ENCODE assay signal across 12 cellular contexts in the genomic region with DNA sequence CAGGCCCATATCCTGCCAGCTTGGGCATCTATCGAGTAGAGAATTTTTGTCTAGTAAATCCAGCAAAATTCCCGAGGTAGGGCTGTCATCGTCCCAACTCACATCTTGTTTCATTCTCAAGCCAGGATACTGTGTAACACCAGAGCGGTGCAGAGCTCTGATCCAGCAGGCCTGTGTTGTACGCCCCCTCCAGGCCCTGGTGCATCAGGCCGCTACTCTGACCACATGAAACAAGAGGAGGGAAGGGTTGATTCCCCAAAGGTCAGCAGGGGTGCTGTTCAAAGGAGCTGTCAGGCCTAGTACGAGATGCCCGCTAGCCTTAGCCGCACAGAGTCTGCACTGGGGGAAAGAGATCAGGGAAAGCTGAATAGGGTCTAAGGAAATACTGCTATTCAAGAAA.
"Had no signal": no experiment of that assay in that cellular context is flagged by ENCODE, and none has a peak within 500 bp of the region (broad histone marks: within the 10 kb centered on the region; RNA-seq: fewer than 3 reads in every experiment).

No MANE protein-coding gene starts in this region.

- H3K9me3 Mint-ChIP-seq: activated naive CD8-positive, alpha-beta T cell treated with anti-CD3 and anti-CD28 coated beads for 36 hours; activated T-cell treated with anti-CD3 and anti-CD28 coated beads, Interleukin-2, amount 50 U/mL, for 72 hours had no signal

- H3K36me3 ChIP-seq: esophagus muscularis mucosa, right atrium auricular region, thyroid gland had no signal

- H3K4me1 Mint-ChIP-seq: activated CD8-positive, alpha-beta memory T cell treated with anti-CD3 and anti-CD28 coated beads, Interleukin-2, amount 10 ng/mL, durations not matched to agents 7 days and 5 days; activated naive CD8-positive, alpha-beta T cell treated with anti-CD3 and anti-CD28 coated beads for 36 hours had no signal

- H3K4me2 ChIP-seq: SK-N-SH had no signal

- ATAC-seq: activated CD8-positive, alpha-beta memory T cell treated with anti-CD3 and anti-CD28 coated beads, Interleukin-2, amount 10 ng/mL, durations not matched to agents 7 days and 5 days; activated T-cell treated with anti-CD3 and anti-CD28 coated beads, Interleukin-2, amount 50 U/mL, for 72 hours had no signal

- H3K27ac Mint-ChIP-seq: activated CD8-positive, alpha-beta memory T cell treated with anti-CD3 and anti-CD28 coated beads, Interleukin-2, amount 10 ng/mL, durations not matched to agents 7 days and 5 days; activated naive CD8-positive, alpha-beta T cell treated with anti-CD3 and anti-CD28 coated beads for 36 hours; activated T-cell treated with anti-CD3 and anti-CD28 coated beads, Interleukin-2, amount 50 U/mL, for 72 hours; T-helper 1 cell treated with Interleukin-12 subunit alpha and Interleukin-12 subunit beta and Interleukin-4 antibody, amounts not matched to agents 30 μg/mL and 1 μg/mL, for 36 hours had no signal

- DNase-seq: activated CD4-positive, alpha-beta T cell treated with anti-CD3 and anti-CD28 coated beads, Interleukin-2, amount 50 U/mL, for 4 hours; activated CD4-positive, CD25-positive, alpha-beta regulatory T cell treated with anti-CD3 and anti-CD28 coated beads, Interleukin-2, amount 50 U/mL, for 72 hours; activated CD8-positive, alpha-beta memory T cell treated with anti-CD3 and anti-CD28 coated beads, Interleukin-2, amount 10 ng/mL, durations not matched to agents 7 days and 5 days; activated gamma-delta T cell treated with Interleukin-2 at 50 U/mL for 16 hours; activated naive CD8-positive, alpha-beta T cell treated with anti-CD3 and anti-CD28 coated beads for 36 hours; activated T-cell treated with anti-CD3 and anti-CD28 coated beads, Interleukin-2, amount 50 U/mL, for 72 hours; SK-N-SH; thyroid gland had no signal

- H3K27ac ChIP-seq: esophagus muscularis mucosa, right atrium auricular region, thyroid gland had no signal

- H3K4me3 Mint-ChIP-seq: activated CD8-positive, alpha-beta memory T cell treated with anti-CD3 and anti-CD28 coated beads, Interleukin-2, amount 10 ng/mL, durations not matched to agents 7 days and 5 days; activated naive CD8-positive, alpha-beta T cell treated with anti-CD3 and anti-CD28 coated beads for 36 hours; activated T-cell treated with anti-CD3 and anti-CD28 coated beads, Interleukin-2, amount 50 U/mL, for 72 hours; T-helper 1 cell treated with Interleukin-12 subunit alpha and Interleukin-12 subunit beta and Interleukin-4 antibody, amounts not matched to agents 30 μg/mL and 1 μg/mL, for 36 hours had no signal

- H3K27me3 Mint-ChIP-seq: activated CD8-positive, alpha-beta memory T cell treated with anti-CD3 and anti-CD28 coated beads, Interleukin-2, amount 10 ng/mL, durations not matched to agents 7 days and 5 days; activated naive CD8-positive, alpha-beta T cell treated with anti-CD3 and anti-CD28 coated beads for 36 hours had no signal

- H3K36me3 Mint-ChIP-seq: activated CD8-positive, alpha-beta memory T cell treated with anti-CD3 and anti-CD28 coated beads, Interleukin-2, amount 10 ng/mL, durations not matched to agents 7 days and 5 days; activated naive CD8-positive, alpha-beta T cell treated with anti-CD3 and anti-CD28 coated beads for 36 hours had no signal

- H3K4me1 ChIP-seq: esophagus muscularis mucosa, right atrium auricular region, thyroid gland had no signal

- H3K27me3 ChIP-seq: esophagus muscularis mucosa, right atrium auricular region, thyroid gland had no signal

- H3K9me3 ChIP-seq: esophagus muscularis mucosa, right atrium auricular region, SK-N-SH, thyroid gland had no signal

- H3K4me3 ChIP-seq: esophagus muscularis mucosa, right atrium auricular region, smooth muscle cell, thyroid gland had no signal

- H3K9ac ChIP-seq: SK-N-SH had no signal
